Comparison of ENCODE assay signal across 8 cellular contexts in genomic region chr7:6435486-6436384, GRCh38. TPM values are rescaled to one million over a fixed set of nuclear protein-coding genes. Genes with fewer than 3 reads are reported as not detected.
DNase-seq lines count a peak whose midpoint lies in the region; ATAC-seq and TF ChIP-seq lines count a peak whose summit lies in the region.

No MANE protein-coding gene starts in this region.

- POLR2A ChIA-PET in CD4-positive, alpha-beta T cell (lab: Charles Lee): interaction anchor here (0.9 to 3.9 kb wide), 3 partner anchors 9 to 12 kb away, joined by 3 to 50 read pairs (median 4); partner anchors contain the start of gene DAGLB

- H3K4me3 ChIP-seq in HUES48 (ENCODE audit: low read depth, low read length): no peak overlapping the region
- no peak overlapping the region for H3K4me3 ChIP-seq in epithelial cell of esophagus (ENCODE audit: low read length)
- H3K4me3 ChIP-seq in muscle layer of colon (ENCODE audit: low read depth in 1 of 2, low read length in 2 of 2): no peak overlapping the region

- peak; percentile 98 for TF ChIP-seq CTCF in CD4-positive, alpha-beta T cell (IDR thresholded peaks at IDR 0.05)
- TF ChIP-seq CTCF in epithelial cell of esophagus (IDR thresholded peaks at IDR 0.05; ENCODE audit: insufficient read depth, low read depth, low read length, missing control alignments): peak; percentile 93

- H3K36me3 ChIP-seq in HUES48 (ENCODE audit: control insufficient read depth, insufficient read depth, low read length): peaks cover 44% of the 10 kb centered on the region
- H3K36me3 ChIP-seq in muscle layer of colon (ENCODE audit: insufficient read depth, low read length): no peaks in the 10 kb centered on the region

- H3K9me3 Mint-ChIP-seq in CD4-positive, alpha-beta T cell: no peaks in the 10 kb centered on the region

- peaks cover 46% of the 10 kb centered on the region for H3K4me1 Mint-ChIP-seq in CD4-positive, alpha-beta T cell (ENCODE audit: low read depth)

- intact Hi-C loops in CD4-positive, alpha-beta T cell (cut with DNase I, micrococcal nuclease): loop anchor here in 1 of 2 experiments (10.0 kb wide), 1 partner anchor 441 kb away; no protein-coding TSS in a partner anchor

- DNase-seq in CD4-positive, alpha-beta T cell: peak; percentile 82 to 93 (median 86)
- DNase-seq in OCI-M1 (lab: John Stamatoyannopoulos, UW): peak; percentile 88
- peak; percentile 84 for DNase-seq in activated T-cell treated with anti-CD3 and anti-CD28 coated beads for 24 hours (ENCODE audit: low read depth)
- peak; percentile 75 for DNase-seq in epithelial cell of esophagus (ENCODE audit: low read depth)
- DNase-seq in stimulated activated CD8-positive, alpha-beta memory T cell treated with anti-CD3 and anti-CD28 coated beads, Interleukin-7, amount 100 ng/mL, for 24 hours (ENCODE audit: low read depth): peak; percentile 76

- no peaks in the 10 kb centered on the region for H3K9me3 ChIP-seq in CD4-positive, alpha-beta T cell (ENCODE audit: control insufficient read depth, low read length)
- H3K9me3 ChIP-seq in HUES48 (ENCODE audit: control insufficient read depth, insufficient read depth, low read length) (no peaks in the 10 kb centered on the region), muscle layer of colon (ENCODE audit: low read length) (no peaks in the 10 kb centered on the region)

- peak; percentile 93 for ATAC-seq in CD4-positive, alpha-beta T cell (ENCODE audit: poor library complexity)
- ATAC-seq in GM19438 (IDR thresholded peaks at IDR 0.05; ENCODE audit: low read depth, unreplicated experiment): peak; percentile 69

- H3K4me3 Mint-ChIP-seq in CD4-positive, alpha-beta T cell: peak overlapping the region; percentile 68

- CTCF ChIA-PET in CD4-positive, alpha-beta T cell (lab: Charles Lee): no interaction called here

- H3K27ac ChIP-seq in CD4-positive, alpha-beta T cell (ENCODE audit: low read depth, low read length): peak overlapping the region; percentile 39
- H3K27ac ChIP-seq in HUES48 (ENCODE audit: low read depth, low read length) (peak overlapping the region; percentile 28), muscle layer of colon (ENCODE audit: low read depth, low read length) (peak overlapping the region; percentile 47)

- no peak overlapping the region for H3K9ac ChIP-seq in HUES48 (ENCODE audit: low read depth, low read length)
- no peak overlapping the region for H3K9ac ChIP-seq in muscle layer of colon (ENCODE audit: low read length)

- H3K4me1 ChIP-seq in HUES48 (ENCODE audit: control insufficient read depth, insufficient read depth, low read length) (peaks cover 4% of the 10 kb centered on the region; the same call in 1 of the 2 replicates), muscle layer of colon (ENCODE audit: insufficient read depth, low read length) (peaks cover 5% of the 10 kb centered on the region)

- no peaks in the 10 kb centered on the region for H3K27me3 Mint-ChIP-seq in CD4-positive, alpha-beta T cell

- peaks cover 38% of the 10 kb centered on the region for H3K36me3 Mint-ChIP-seq in CD4-positive, alpha-beta T cell (ENCODE audit: low read depth)

- H3K27me3 ChIP-seq in CD4-positive, alpha-beta T cell (ENCODE audit: control insufficient read depth, insufficient read depth, low read length): no peaks in the 10 kb centered on the region
- H3K27me3 ChIP-seq in HUES48 (ENCODE audit: control insufficient read depth, insufficient read depth, low read length) (no peaks in the 10 kb centered on the region), muscle layer of colon (ENCODE audit: control insufficient read depth in 1 of 2, insufficient read depth in 2 of 2, low read length in 2 of 2) (no peaks in the 10 kb centered on the region)

- H3K27ac Mint-ChIP-seq in CD4-positive, alpha-beta T cell: peak overlapping the region; percentile 81

RNA-seq across cellular contexts. Expression of gene DAGLB, which starts 12.0 kb away (rescaled TPM):
- 10 to 100 TPM; 22.0 to 22.9 TPM for total RNA-seq in CD4-positive, alpha-beta T cell

RNA-seq across cellular contexts. Expression of gene KDELR2, which starts 48.2 kb away (rescaled TPM):
- 10 to 100 TPM; 29.6 to 29.7 TPM for total RNA-seq in CD4-positive, alpha-beta T cell
